1 cellular context compared by ENCODE assay signal in genomic region chr1:218460367-218460766, GRCh38.
TF ChIP-seq lines count a peak whose summit lies in the region.

No MANE protein-coding gene starts in this region.

TF ChIP-seq in A549, 52 proteins besides CTCF, POLR2A, EP300 and RAD21 (continued from another document):
- TF ChIP-seq HMGXB4 (CRISPR knock-in tag; IDR thresholded peaks at IDR 0.05; ENCODE audit: borderline replicate concordance), result no peak
